10 cellular contexts compared by ENCODE assay signal in genomic region chr11:76824083-76824939, GRCh38. TPM values are rescaled to one million over a fixed set of nuclear protein-coding genes. Genes with fewer than 3 reads are reported as not detected.
A peak's percentile ranks its signal among the peaks of the same experiment; 100 is the strongest.
DNase-seq lines count a peak whose midpoint lies in the region; ATAC-seq, FAIRE-seq and TF ChIP-seq lines count a peak whose summit lies in the region.
"Had no signal": no experiment of that assay in that cellular context is flagged by ENCODE, and none has a peak within 500 bp of the region (broad histone marks: within the 10 kb centered on the region; RNA-seq: fewer than 3 reads in every experiment).

No MANE protein-coding gene starts in this region.

- H3K27me3 Mint-ChIP-seq in activated CD8-positive, alpha-beta T cell treated with anti-CD3 and anti-CD28 coated beads, Interleukin-2, amount 10 ng/mL, durations not matched to agents 7 days and 5 days (ENCODE audit: low read depth): peaks cover 4% of the 10 kb centered on the region
- peaks cover 2% of the 10 kb centered on the region for H3K27me3 Mint-ChIP-seq in activated CD8-positive, alpha-beta T cell treated with anti-CD3 and anti-CD28 coated beads for 36 hours
- H3K27me3 Mint-ChIP-seq in activated naive CD4-positive, alpha-beta T cell treated with anti-CD3 and anti-CD28 coated beads for 36 hours (ENCODE audit: low read depth): no peaks in the 10 kb centered on the region

- H3K9me3 ChIP-seq in OCI-LY7 (ENCODE audit: low read length): 0 out of 2 replicates have a peak, but pooled peaks cover 7% of the 10 kb centered on the region

- H3K4me1 ChIP-seq in OCI-LY7 (ENCODE audit: insufficient read depth, low read length, poor library complexity, severe bottlenecking): peaks cover 6% of the 10 kb centered on the region

- intact Hi-C loops in activated CD8-positive, alpha-beta T cell treated with anti-CD3 and anti-CD28 coated beads for 36 hours (cut with micrococcal nuclease): no loop called here
- intact Hi-C loops in left colon (cut with DNase I, micrococcal nuclease) (no loop called here), OCI-LY7 (cut with micrococcal nuclease; ENCODE audit: unreplicated experiment) (no loop called here)
- intact Hi-C loops in activated naive CD4-positive, alpha-beta T cell treated with anti-CD3 and anti-CD28 coated beads for 36 hours (cut with micrococcal nuclease): no loop called here

- H2AFZ ChIP-seq in OCI-LY7 (ENCODE audit: low read length): no peak overlapping the region

- no peaks in the 10 kb centered on the region for H3K27me3 ChIP-seq in brain microvascular endothelial cell (replicated peaks)

- peaks cover 3% of the 10 kb centered on the region for H3K36me3 Mint-ChIP-seq in activated CD8-positive, alpha-beta T cell treated with anti-CD3 and anti-CD28 coated beads, Interleukin-2, amount 10 ng/mL, durations not matched to agents 7 days and 5 days (ENCODE audit: low read depth)
- H3K36me3 Mint-ChIP-seq in activated CD8-positive, alpha-beta T cell treated with anti-CD3 and anti-CD28 coated beads for 36 hours (ENCODE audit: low read depth): no peaks in the 10 kb centered on the region
- H3K36me3 Mint-ChIP-seq in activated naive CD4-positive, alpha-beta T cell treated with anti-CD3 and anti-CD28 coated beads for 36 hours (ENCODE audit: low read depth): no peaks in the 10 kb centered on the region

- no peak for FAIRE-seq in urothelium cell line (lab: Jason Lieb, UNC)

- no peaks in the 10 kb centered on the region for H3K79me2 ChIP-seq in OCI-LY7 (ENCODE audit: insufficient read depth, low read depth, low read length)

- H3K9me2 ChIP-seq in OCI-LY7 (ENCODE audit: insufficient read depth, low read length): no peaks in the 10 kb centered on the region

- no peak for ATAC-seq in activated CD8-positive, alpha-beta T cell treated with anti-CD3 and anti-CD28 coated beads, Interleukin-2, amount 10 ng/mL, durations not matched to agents 7 days and 5 days
- ATAC-seq in activated CD8-positive, alpha-beta T cell treated with anti-CD3 and anti-CD28 coated beads for 36 hours: no peak
- ATAC-seq in left colon: peak; percentile 31
- no peak for ATAC-seq in GM18867 (IDR thresholded peaks at IDR 0.05; ENCODE audit: unreplicated experiment)

- H3K4me2 ChIP-seq in OCI-LY7 (ENCODE audit: low read length): no peak overlapping the region

- no peaks in the 10 kb centered on the region for H4K20me1 ChIP-seq in OCI-LY7 (ENCODE audit: insufficient read depth, low read length)

- CTCF ChIA-PET in activated CD8-positive, alpha-beta T cell treated with anti-CD3 and anti-CD28 coated beads, Interleukin-2, amount 10 ng/mL, durations not matched to agents 7 days and 5 days (lab: Charles Lee): interaction anchor here (0.7 to 1.4 kb wide), 4 partner anchors 12 to 103 kb away, joined by 3 read pairs; no protein-coding TSS in a partner anchor
- CTCF ChIA-PET in activated CD8-positive, alpha-beta T cell treated with anti-CD3 and anti-CD28 coated beads for 36 hours (lab: Charles Lee): interaction anchor here (0.8 to 1.7 kb wide), 6 partner anchors 16 to 147 kb away, joined by 3 to 6 read pairs (median 4); no protein-coding TSS in a partner anchor
- CTCF ChIA-PET in OCI-LY7 (lab: Charles Lee; ENCODE audit: unreplicated experiment): no interaction called here
- CTCF ChIA-PET in activated naive CD4-positive, alpha-beta T cell treated with anti-CD3 and anti-CD28 coated beads for 36 hours (lab: Charles Lee): interaction anchor here (0.8 to 0.9 kb wide), 2 partner anchors 15 to 17 kb away, joined by 3 read pairs; no protein-coding TSS in a partner anchor

- H3K36me3 ChIP-seq in brain microvascular endothelial cell (replicated peaks): no peaks in the 10 kb centered on the region
- no peaks in the 10 kb centered on the region for H3K36me3 ChIP-seq in OCI-LY7 (ENCODE audit: insufficient read depth, low read length)

- H3K27ac ChIP-seq in brain microvascular endothelial cell: peak overlapping the region; percentile 67
- H3K27ac ChIP-seq in OCI-LY7 (ENCODE audit: low read depth, low read length, poor library complexity, severe bottlenecking): no peak overlapping the region

- no peak for TF ChIP-seq CTCF in activated CD8-positive, alpha-beta T cell treated with anti-CD3 and anti-CD28 coated beads for 36 hours (IDR thresholded peaks at IDR 0.05)
- TF ChIP-seq CTCF in brain microvascular endothelial cell (IDR thresholded peaks at IDR 0.05; ENCODE audit: low read depth, low read length, missing control alignments) (no peak), OCI-LY7 (conservative IDR thresholded peaks at IDR 0.05; ENCODE audit: low read length) (no peak)

- BruUV-seq in OCI-LY7 (replicated peaks; lab: Mats Ljungman, UMichigan): no TSS peak

- peak overlapping the region; percentile 28 for H3K27ac Mint-ChIP-seq in activated CD8-positive, alpha-beta T cell treated with anti-CD3 and anti-CD28 coated beads, Interleukin-2, amount 10 ng/mL, durations not matched to agents 7 days and 5 days
- no peak overlapping the region for H3K27ac Mint-ChIP-seq in activated CD8-positive, alpha-beta T cell treated with anti-CD3 and anti-CD28 coated beads for 36 hours
- no peak overlapping the region for H3K27ac Mint-ChIP-seq in activated naive CD4-positive, alpha-beta T cell treated with anti-CD3 and anti-CD28 coated beads for 36 hours

- no peak overlapping the region for H3K4me3 ChIP-seq in brain microvascular endothelial cell (ENCODE audit: low read depth, low read length)
- no peak overlapping the region for H3K4me3 ChIP-seq in OCI-LY7 (ENCODE audit: low read depth, low read length, poor library complexity, severe bottlenecking)

- peaks cover 28% of the 10 kb centered on the region for H3K4me1 Mint-ChIP-seq in activated CD8-positive, alpha-beta T cell treated with anti-CD3 and anti-CD28 coated beads, Interleukin-2, amount 10 ng/mL, durations not matched to agents 7 days and 5 days (ENCODE audit: low read depth)
- H3K4me1 Mint-ChIP-seq in activated CD8-positive, alpha-beta T cell treated with anti-CD3 and anti-CD28 coated beads for 36 hours (ENCODE audit: low read depth): peaks cover 10% of the 10 kb centered on the region
- peaks cover 3% of the 10 kb centered on the region for H3K4me1 Mint-ChIP-seq in activated naive CD4-positive, alpha-beta T cell treated with anti-CD3 and anti-CD28 coated beads for 36 hours (ENCODE audit: low read depth)

- H3K4me3 Mint-ChIP-seq in activated CD8-positive, alpha-beta T cell treated with anti-CD3 and anti-CD28 coated beads, Interleukin-2, amount 10 ng/mL, durations not matched to agents 7 days and 5 days: no peak overlapping the region
- H3K4me3 Mint-ChIP-seq in activated CD8-positive, alpha-beta T cell treated with anti-CD3 and anti-CD28 coated beads for 36 hours: no peak overlapping the region
- no peak overlapping the region for H3K4me3 Mint-ChIP-seq in activated naive CD4-positive, alpha-beta T cell treated with anti-CD3 and anti-CD28 coated beads for 36 hours

- no peak for DNase-seq in activated CD8-positive, alpha-beta T cell treated with anti-CD3 and anti-CD28 coated beads, Interleukin-2, amount 10 ng/mL, durations not matched to agents 7 days and 5 days
- no peak for DNase-seq in activated CD8-positive, alpha-beta T cell treated with anti-CD3 and anti-CD28 coated beads for 36 hours
- DNase-seq in brain microvascular endothelial cell (no peak), left colon (no peak), urothelium cell line (ENCODE audit: low spot score) (peak; percentile 27), OCI-LY7 (ENCODE audit: low spot score) (no peak)
- no peak for DNase-seq in activated naive CD4-positive, alpha-beta T cell treated with anti-CD3 and anti-CD28 coated beads for 36 hours
- DNase-seq: activated CD4-positive, CD25-positive, alpha-beta regulatory T cell; NCI-H1694 had no signal

- in situ Hi-C loops in brain microvascular endothelial cell (cut with HindIII; ENCODE audit: low pct_ligation_motif_present, low sequenced_read_pairs): no loop called here

- POLR2A ChIA-PET in activated CD8-positive, alpha-beta T cell treated with anti-CD3 and anti-CD28 coated beads, Interleukin-2, amount 10 ng/mL, durations not matched to agents 7 days and 5 days (lab: Charles Lee): no interaction called here
- POLR2A ChIA-PET in activated CD8-positive, alpha-beta T cell treated with anti-CD3 and anti-CD28 coated beads for 36 hours (lab: Charles Lee): no interaction called here
- POLR2A ChIA-PET in OCI-LY7 (lab: Charles Lee): no interaction called here

- H3K9me3 Mint-ChIP-seq in activated CD8-positive, alpha-beta T cell treated with anti-CD3 and anti-CD28 coated beads, Interleukin-2, amount 10 ng/mL, durations not matched to agents 7 days and 5 days (ENCODE audit: insufficient read depth): no peaks in the 10 kb centered on the region
- peaks cover 1% of the 10 kb centered on the region for H3K9me3 Mint-ChIP-seq in activated CD8-positive, alpha-beta T cell treated with anti-CD3 and anti-CD28 coated beads for 36 hours
- H3K9me3 Mint-ChIP-seq in activated naive CD4-positive, alpha-beta T cell treated with anti-CD3 and anti-CD28 coated beads for 36 hours: no peaks in the 10 kb centered on the region

RNA-seq across cellular contexts. Expression of gene ACER3, which starts 36.4 kb away (rescaled TPM):
- 10 to 100 TPM in 1 of 2 experiments, 1 to 10 TPM in 1; 9.4 to 13.8 TPM for total RNA-seq in activated CD8-positive, alpha-beta T cell treated with anti-CD3 and anti-CD28 coated beads, Interleukin-2, amount 10 ng/mL, durations not matched to agents 7 days and 5 days
- 10 to 100 TPM; 10.0 to 10.2 TPM for total RNA-seq in activated CD8-positive, alpha-beta T cell treated with anti-CD3 and anti-CD28 coated beads for 36 hours
- 10 to 100 TPM; 38.9 to 55.5 TPM for total RNA-seq in left colon
- total RNA-seq in OCI-LY7 (2014; rRNA removed; shearing (Covaris generic)): 3.0 and 3.8 TPM in 2 replicates
- 10.1 and 12.2 TPM in 2 replicates for total RNA-seq in OCI-LY7 (2022)
- total RNA-seq in activated naive CD4-positive, alpha-beta T cell treated with anti-CD3 and anti-CD28 coated beads for 36 hours: 10 to 100 TPM in 1 of 2 experiments, 1 to 10 TPM in 1; 7.6 to 10.0 TPM

RNA-seq across cellular contexts. Expression of gene TSKU, which starts 41.2 kb away (rescaled TPM):
- total RNA-seq in activated CD8-positive, alpha-beta T cell treated with anti-CD3 and anti-CD28 coated beads, Interleukin-2, amount 10 ng/mL, durations not matched to agents 7 days and 5 days: 1 to 10 TPM; 2.5 TPM
- 1 to 10 TPM; 6.5 to 8.4 TPM for total RNA-seq in activated CD8-positive, alpha-beta T cell treated with anti-CD3 and anti-CD28 coated beads for 36 hours
- 10 to 100 TPM; 38.4 to 42.6 TPM for total RNA-seq in left colon
- total RNA-seq in OCI-LY7 (2014; rRNA removed; shearing (Covaris generic)): 1.5 and 1.8 TPM in 2 replicates
- total RNA-seq in OCI-LY7 (2022): 1.3 and 1.8 TPM in 2 replicates
- total RNA-seq in activated naive CD4-positive, alpha-beta T cell treated with anti-CD3 and anti-CD28 coated beads for 36 hours: under 1 TPM; 0.35 to 0.38 TPM

Comparison
In these comparisons a context has a peak if more than half of its experiments do, and no peak if none do; other contexts are left out.
1. RNA of gene TSKU, which starts 41.2 kb away (total RNA-seq): 38.4 to 42.6 TPM in left colon; 6.5 to 8.4 TPM in activated CD8-positive, alpha-beta T cell treated with anti-CD3 and anti-CD28 coated beads for 36 hours, 2.5 TPM in activated CD8-positive, alpha-beta T cell treated with anti-CD3 and anti-CD28 coated beads, Interleukin-2, amount 10 ng/mL, durations not matched to agents 7 days and 5 days, 1.3 to 1.8 TPM in OCI-LY7 and 0.35 to 0.38 TPM in activated naive CD4-positive, alpha-beta T cell treated with anti-CD3 and anti-CD28 coated beads for 36 hours; every median in the first group is over 4 times any median in the second.